Comparison of ENCODE assay signal across 7 cellular contexts in the genomic region with DNA sequence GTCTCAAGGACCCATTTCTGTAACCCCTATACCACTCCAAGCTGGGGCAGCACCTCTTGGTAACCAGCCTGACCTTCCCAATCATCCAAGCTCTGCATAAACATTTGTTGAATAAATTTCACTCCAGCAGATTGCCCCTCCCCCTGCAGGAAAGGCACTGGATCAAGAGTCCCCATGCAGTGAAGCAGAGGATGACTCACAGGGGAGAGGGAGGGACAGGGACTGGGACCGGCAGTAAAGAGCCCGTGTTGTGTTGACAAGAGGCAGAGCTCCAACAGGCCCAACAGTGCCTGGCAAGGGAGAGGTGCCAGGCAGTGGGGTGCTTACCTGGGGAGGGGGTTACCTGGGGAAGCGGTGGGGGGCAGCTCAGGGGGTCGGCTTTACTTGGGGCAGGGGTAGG. TPM values are rescaled to one million over a fixed set of nuclear protein-coding genes. Genes with fewer than 3 reads are reported as not detected.
DNase-seq lines count a peak whose midpoint lies in the region; ATAC-seq, FAIRE-seq and TF ChIP-seq lines count a peak whose summit lies in the region.

No MANE protein-coding gene starts in this region.

- 41 to 45% methylated on average over 4 of the region's 4 CpGs for WGBS in heart right ventricle, 2 donors

- CTCF ChIA-PET in WTC11 (lab: Charles Lee), result interaction anchor here (0.6 to 2.1 kb wide), 5 partner anchors 12 to 191 kb away, joined by 3 to 9 read pairs (median 5); no protein-coding TSS in a partner anchor

- DNase-seq in HTR-8/SVneo (ENCODE audit: insufficient read length, low spot score), result peak; percentile 81
- DNase-seq in WTC11 (ENCODE audit: low spot score), result no peak
- DNase-seq in heart right ventricle, result peak; percentile 40 to 66
- DNase-seq in GM13977 (ENCODE audit: low spot score), result no peak
- DNase-seq in stimulated activated CD4-positive, alpha-beta T cell treated with anti-CD3 and anti-CD28 coated beads, Interleukin-4, amount 100 ng/mL, for 24 hours, result no peak

- no peaks in the 10 kb centered on the region for H3K9me3 Mint-ChIP-seq in WTC11

- FAIRE-seq in HTR-8/SVneo (lab: Jason Lieb, UNC), result peak; percentile 72

- POLR2A ChIA-PET in WTC11 (lab: Charles Lee), result interaction anchor here (1.3 kb wide), 1 partner anchor 32 kb away, joined by 3 read pairs; the partner anchor contains the start of gene SLC9A1

- peaks cover 13 to 57% (median 32%) of the 10 kb centered on the region in 9 donors for H3K4me1 ChIP-seq in heart right ventricle

- intact Hi-C loops in heart right ventricle (cut with DNase I), result no loop called here

- no peak overlapping the region for H3K4me3 Mint-ChIP-seq in WTC11

- H3K27me3 ChIP-seq in heart right ventricle, result no peaks in the 10 kb centered on the region

- H3K36me3 Mint-ChIP-seq in WTC11, result no peaks in the 10 kb centered on the region

- H3K36me3 ChIP-seq in heart right ventricle, result peaks cover 0 to 3% (median 0%) of the 10 kb centered on the region in 9 donors

- in situ Hi-C loops in GM13977 (cut with MboI; ENCODE audit: low pct_unique_long_range_greater_than_20kb, low sequenced_read_pairs, unreplicated experiment), result no loop called here

- no peaks in the 10 kb centered on the region for H3K9me3 ChIP-seq in heart right ventricle

- TF ChIP-seq CTCF in WTC11 (IDR thresholded peaks at IDR 0.05), result no peak
- no peak for TF ChIP-seq CTCF in heart right ventricle (IDR thresholded peaks at IDR 0.05)
- TF ChIP-seq CTCF in GM13977 (IDR thresholded peaks at IDR 0.05; ENCODE audit: extremely low read depth, insufficient read depth, missing control alignments), result no peak

- peak; percentile 19; the same call in 1 of the 2 replicates for ATAC-seq in WTC11
- ATAC-seq in heart right ventricle, result peak in 7 of 8 donors; percentile 69 to 83 (median 72)
- no peak for ATAC-seq in HG03342 (IDR thresholded peaks at IDR 0.05; ENCODE audit: unreplicated experiment)

- H3K27ac ChIP-seq in heart right ventricle (peak overlapping the region in 7 of 10 donors; percentile 20 to 68 (median 47)), skin epidermis (peak overlapping the region in 16 of 21 experiments; percentile 6 to 83 (median 41))

- H3K27me3 Mint-ChIP-seq in WTC11 (ENCODE audit: low read depth), result no peaks in the 10 kb centered on the region

- H3K27ac Mint-ChIP-seq in WTC11, result 0 out of 2 replicates have a peak overlapping the region, but pooled peaks have one; percentile 65

- peaks cover 18% of the 10 kb centered on the region for H3K4me1 Mint-ChIP-seq in WTC11

- H3K4me3 ChIP-seq in heart right ventricle, result no peak overlapping the region
- H3K4me3 ChIP-seq in skin epidermis, result no peak overlapping the region

TF ChIP-seq in WTC11, 78 proteins besides CTCF, POLR2A, EP300 and RAD21:
- no peak for TF ChIP-seq EMX1 (CRISPR knock-in tag; IDR thresholded peaks at IDR 0.05)
- no peak for TF ChIP-seq ZNF396 (CRISPR knock-in tag; IDR thresholded peaks at IDR 0.05; ENCODE audit: borderline replicate concordance)
- no peak for TF ChIP-seq OVOL2 (CRISPR knock-in tag; IDR thresholded peaks at IDR 0.05; ENCODE audit: borderline replicate concordance)
- TF ChIP-seq NR1H2 (CRISPR knock-in tag; IDR thresholded peaks at IDR 0.05), result no peak
- TF ChIP-seq ZNF138 (CRISPR knock-in tag; conservative IDR thresholded peaks at IDR 0.05), result no peak
- TF ChIP-seq MAX (CRISPR knock-in tag; IDR thresholded peaks at IDR 0.05), result no peak
- TF ChIP-seq CBFB (CRISPR knock-in tag; IDR thresholded peaks at IDR 0.05; ENCODE audit: low read depth), result no peak
- TF ChIP-seq IRF2 (CRISPR knock-in tag; IDR thresholded peaks at IDR 0.05; ENCODE audit: borderline replicate concordance, low read depth), result no peak
- no peak for TF ChIP-seq ATF6 (CRISPR knock-in tag; IDR thresholded peaks at IDR 0.05)
- no peak for TF ChIP-seq MLX (CRISPR knock-in tag; IDR thresholded peaks at IDR 0.05)
TF ChIP-seq in WTC11: peak in this region for 0.

RNA-seq across cellular contexts. Expression of gene SLC9A1, which starts 32.3 kb away (rescaled TPM):
- total RNA-seq in WTC11 (2021) (22.0 to 25.1 TPM (median 22.5 TPM) in 3 replicates), heart right ventricle (10 to 100 TPM in 9 of 10 donors, 1 to 10 TPM in 1; 9.4 to 34.4 (median 22.1) TPM)
- 10 to 100 TPM; 11.3 TPM for polyA plus RNA-seq in heart right ventricle

Comparison
In these comparisons a context has a peak if more than half of its experiments do, and no peak if none do; other contexts are left out.
1. DNase-seq: peak in HTR-8/SVneo (single experiment) and heart right ventricle (2 of 2); none in WTC11 (single experiment), GM13977 (single experiment) and stimulated activated CD4-positive, alpha-beta T cell treated with anti-CD3 and anti-CD28 coated beads, Interleukin-4, amount 100 ng/mL, for 24 hours (single experiment).